ENCODE assay signal across 8 cellular contexts in the genomic region with DNA sequence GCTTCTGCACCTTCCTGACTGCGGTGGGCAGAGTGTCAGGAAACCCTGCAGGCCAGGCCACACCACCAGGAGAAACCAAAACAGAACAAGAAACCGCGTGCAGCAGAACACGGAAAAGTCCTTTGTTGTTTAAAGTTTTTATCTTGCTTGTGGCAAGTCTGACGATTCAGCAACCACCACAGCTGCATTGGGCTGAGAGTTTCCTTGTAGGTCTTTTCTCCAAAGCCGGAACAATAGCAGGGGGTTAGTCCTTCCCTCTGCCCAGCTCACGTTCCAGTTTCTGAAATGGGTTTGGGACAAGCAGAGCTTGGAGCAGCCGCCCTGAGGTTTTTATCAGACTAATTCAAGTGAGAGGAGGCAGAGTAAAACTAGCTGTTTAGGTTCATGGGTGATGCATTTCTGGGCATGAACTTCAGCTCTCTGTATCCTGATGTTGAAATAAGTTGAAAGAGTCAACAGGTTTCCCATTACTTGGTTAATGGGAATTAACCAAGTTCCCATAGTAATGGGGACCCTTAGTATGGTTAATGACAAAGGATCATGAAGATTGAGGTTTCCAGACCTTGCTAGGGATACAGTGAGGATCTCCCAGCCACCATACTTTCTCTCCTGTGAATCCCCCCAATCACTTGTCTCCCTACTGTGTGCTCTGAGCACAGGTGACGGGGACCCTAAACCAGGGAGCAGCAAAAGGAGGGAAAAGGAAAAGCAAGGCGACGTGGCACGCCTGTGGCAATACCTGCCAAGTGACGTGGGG.
DNase-seq lines count a peak whose midpoint lies in the region; ATAC-seq lines count a peak whose summit lies in the region.

No MANE protein-coding gene starts in this region.

- ATAC-seq in GM18867 (IDR thresholded peaks at IDR 0.05; ENCODE audit: unreplicated experiment), result no peak
- no peak for ATAC-seq in GM21619 (IDR thresholded peaks at IDR 0.05; ENCODE audit: unreplicated experiment)
- ATAC-seq in HG03521 (IDR thresholded peaks at IDR 0.05; ENCODE audit: unreplicated experiment), result no peak

- DNase-seq in H4 (ENCODE audit: low spot score) (peak; percentile 86), NCI-H2081 (lab: John Stamatoyannopoulos, UW) (no peak)
- DNase-seq in activated CD8-positive, alpha-beta memory T cell treated with anti-CD3 and anti-CD28 coated beads for 1 hour (ENCODE audit: extremely low read depth in 1 of 2, low read depth in 1 of 2), result peak; percentile 9 to 27

- H3K36me3 ChIP-seq in esophagus (ENCODE audit: control insufficient read depth in 2 of 2, insufficient read depth in 2 of 2, low read length in 1 of 2) (no peaks in the 10 kb centered on the region), skeletal muscle tissue (ENCODE audit: control insufficient read depth in 3 of 3, insufficient read depth in 3 of 3, low read length in 3 of 3) (no peaks in the 10 kb centered on the region)

- no peaks in the 10 kb centered on the region for H3K9me3 ChIP-seq in esophagus (ENCODE audit: control insufficient read depth in 2 of 2, insufficient read depth in 1 of 2, low read depth in 1 of 2, low read length in 1 of 2)
- no peaks in the 10 kb centered on the region for H3K9me3 ChIP-seq in skeletal muscle tissue (ENCODE audit: control insufficient read depth in 3 of 3, low read length in 3 of 3)

- peak overlapping the region in 2 of 3 donors; percentile 58 to 60 for H3K9ac ChIP-seq in skeletal muscle tissue (ENCODE audit: low read depth in 1 of 3, low read length in 3 of 3)

- H3K27me3 ChIP-seq in esophagus (ENCODE audit: control insufficient read depth in 1 of 2, insufficient read depth in 2 of 2, low read length in 2 of 2) (no peaks in the 10 kb centered on the region), skeletal muscle tissue (ENCODE audit: control insufficient read depth in 3 of 3, insufficient read depth in 3 of 3, low read length in 3 of 3) (no peaks in the 10 kb centered on the region)

- 29 to 30% methylated on average over 13 of the region's 13 CpGs for WGBS in esophagus, 2 donors

- H3K4me3 ChIP-seq in esophagus (ENCODE audit: low read depth in 1 of 2, low read length in 2 of 2), result peak overlapping the region in 1 of 2 donors; percentile 20
- no peak overlapping the region for H3K4me3 ChIP-seq in skeletal muscle tissue (ENCODE audit: low read length in 3 of 3)

- H3K27ac ChIP-seq in esophagus (ENCODE audit: low read depth in 2 of 2, low read length in 1 of 2) (peak overlapping the region; percentile 77 to 78), skeletal muscle tissue (ENCODE audit: low read depth, low read length) (peak overlapping the region; percentile 57)

- H3K4me1 ChIP-seq in esophagus (ENCODE audit: control insufficient read depth in 2 of 2, insufficient read depth in 2 of 2, low read length in 1 of 2) (peaks cover 0 to 12% of the 10 kb centered on the region in 2 donors), skeletal muscle tissue (ENCODE audit: control insufficient read depth in 3 of 3, insufficient read depth in 3 of 3, low read length in 3 of 3) (peaks cover 4 to 16% (median 10%) of the 10 kb centered on the region in 3 donors)

Comparison
In these comparisons a context has a peak if more than half of its experiments do, and no peak if none do; other contexts are left out.
1. DNase-seq: peak in H4 (single experiment) and activated CD8-positive, alpha-beta memory T cell treated with anti-CD3 and anti-CD28 coated beads for 1 hour (2 of 2); none in NCI-H2081 (0 of 2).